Comparison of ENCODE assay signal across 15 cellular contexts in genomic region chr3:197519801-197520211, GRCh38. TPM values are rescaled to one million over a fixed set of nuclear protein-coding genes. Genes with fewer than 3 reads are reported as not detected.
DNase-seq lines count a peak whose midpoint lies in the region; ATAC-seq and TF ChIP-seq lines count a peak whose summit lies in the region.
"Had no signal": no experiment of that assay in that cellular context is flagged by ENCODE, and none has a peak within 500 bp of the region (broad histone marks: within the 10 kb centered on the region; RNA-seq: fewer than 3 reads in every experiment).

No MANE protein-coding gene starts in this region.

- H2AFZ ChIP-seq in SK-N-SH (ENCODE audit: low read depth): no peak overlapping the region
- H2AFZ ChIP-seq in hepatocyte: no peak overlapping the region

- H3K4me1 Mint-ChIP-seq in naive thymus-derived CD4-positive, alpha-beta T cell: peaks cover 9 to 29% (median 13%) of the 10 kb centered on the region in 7 donors

- H3K4me3 ChIP-seq in SK-N-SH (ENCODE audit: low read depth in 2 of 2, low read length in 1 of 2) (no peak overlapping the region), hepatocyte (no peak overlapping the region), aorta (ENCODE audit: low read length in 2 of 2) (no peak overlapping the region)
- H3K4me3 ChIP-seq in naive thymus-derived CD4-positive, alpha-beta T cell (ENCODE audit: low read length): no peak overlapping the region
- H3K4me3 ChIP-seq: left lung, spleen, thoracic aorta had no signal

- peaks cover 4% of the 10 kb centered on the region for H3F3A ChIP-seq in SK-N-SH (replicated peaks; ENCODE audit: insufficient read depth)

- CTCF ChIA-PET in SK-N-SH (lab: Yijun Ruan, JAX): interaction anchor here (0.6 to 1.3 kb wide), 2 partner anchors 10 to 21 kb away, joined by 4 to 12 read pairs; no protein-coding TSS in a partner anchor
- CTCF ChIA-PET in naive thymus-derived CD4-positive, alpha-beta T cell (lab: Charles Lee): no interaction called here

- H3K36me3 ChIP-seq in SK-N-SH (replicated peaks in 1 of 2; ENCODE audit: control insufficient read depth in 1 of 2, insufficient read depth in 2 of 2, low read length in 1 of 2) (no peaks in the 10 kb centered on the region), hepatocyte (replicated peaks; ENCODE audit: insufficient read depth, low read depth) (no peaks in the 10 kb centered on the region), aorta (ENCODE audit: control insufficient read depth in 1 of 2, insufficient read depth in 2 of 2, low read length in 1 of 2) (no peaks in the 10 kb centered on the region)
- peaks cover 0 to 43% (median 7%) of the 10 kb centered on the region in 3 experiments for H3K36me3 ChIP-seq in naive thymus-derived CD4-positive, alpha-beta T cell (ENCODE audit: control insufficient read depth in 2 of 3, insufficient read depth in 3 of 3, low read length in 3 of 3)
- H3K36me3 ChIP-seq: thoracic aorta had no signal

- TF ChIP-seq CTCF in SK-N-SH (IDR thresholded peaks at IDR 0.05) (no peak), hepatocyte (IDR thresholded peaks at IDR 0.05; ENCODE audit: poor library complexity) (no peak)

- H3K79me2 ChIP-seq in SK-N-SH (ENCODE audit: insufficient read depth): no peaks in the 10 kb centered on the region
- no peaks in the 10 kb centered on the region for H3K79me2 ChIP-seq in hepatocyte

- H4K20me1 ChIP-seq in SK-N-SH (ENCODE audit: insufficient read depth): no peaks in the 10 kb centered on the region
- no peaks in the 10 kb centered on the region for H4K20me1 ChIP-seq in hepatocyte (ENCODE audit: insufficient read depth, poor library complexity, severe bottlenecking)

- peak; percentile 9 for ATAC-seq in Right ventricle myocardium inferior
- ATAC-seq in left cardiac atrium: no peak
- ATAC-seq in aorta (ENCODE audit: low FRiP score): no peak
- no peak for ATAC-seq in naive thymus-derived CD4-positive, alpha-beta T cell
- no peak for ATAC-seq in esophagus mucosa

- peaks cover 0 to 6% (median 4%) of the 10 kb centered on the region in 11 donors for H3K9me3 Mint-ChIP-seq in naive thymus-derived CD4-positive, alpha-beta T cell
- H3K9me3 Mint-ChIP-seq: activated naive CD4-positive, alpha-beta T cell treated with anti-CD3 and anti-CD28 coated beads, Interleukin-2, amount 50 U/mL, for 72 hours had no signal

- no peak overlapping the region for H3K4me2 ChIP-seq in SK-N-SH
- no peak overlapping the region for H3K4me2 ChIP-seq in hepatocyte

- H3K9me2 ChIP-seq in SK-N-SH (no peaks in the 10 kb centered on the region), hepatocyte (replicated peaks; ENCODE audit: insufficient read depth) (no peaks in the 10 kb centered on the region)

- WGBS in SK-N-SH (ENCODE audit: low lambda C conversion rate): 92% methylated on average over 6 of the region's 18 CpGs
- 94% methylated on average over 18 of the region's 18 CpGs for WGBS in hepatocyte (ENCODE audit: low lambda C conversion rate, missing lambda C conversion rate)
- 89 to 93% methylated on average over 18 of the region's 18 CpGs for WGBS in aorta, 2 donors

- POLR2A ChIA-PET in SK-N-SH (lab: Yijun Ruan, JAX): no interaction called here
- POLR2A ChIA-PET in naive thymus-derived CD4-positive, alpha-beta T cell (lab: Charles Lee): no interaction called here

- no peaks in the 10 kb centered on the region for H3K27me3 Mint-ChIP-seq in naive thymus-derived CD4-positive, alpha-beta T cell

- no peak for TF ChIP-seq EP300 in SK-N-SH (IDR thresholded peaks at IDR 0.05; ENCODE audit: borderline replicate concordance in 1 of 2, low read depth in 1 of 2, low read length in 1 of 2)

- intact Hi-C loops in Right ventricle myocardium inferior (cut with DNase I) (no loop called here), left cardiac atrium (cut with DNase I) (loop anchor here (10.0 kb wide), 2 partner anchors 265 to 295 kb away; no protein-coding TSS in a partner anchor), aorta (cut with DNase I) (no loop called here)
- intact Hi-C loops in naive thymus-derived CD4-positive, alpha-beta T cell (cut with micrococcal nuclease): no loop called here

- peaks cover 19 to 35% (median 27%) of the 10 kb centered on the region in 5 donors for H3K36me3 Mint-ChIP-seq in naive thymus-derived CD4-positive, alpha-beta T cell

- H3K4me1 ChIP-seq in SK-N-SH (ENCODE audit: control insufficient read depth in 1 of 2, insufficient read depth in 2 of 2, low read depth in 1 of 2, low read length in 1 of 2) (peaks cover 13 to 42% of the 10 kb centered on the region in 2 experiments; a peak in 3 of 4 replicates), hepatocyte (ENCODE audit: insufficient read depth) (peaks cover 36% of the 10 kb centered on the region), aorta (ENCODE audit: control insufficient read depth in 1 of 2, insufficient read depth in 2 of 2, low read length in 2 of 2) (no peaks in the 10 kb centered on the region)
- H3K4me1 ChIP-seq in naive thymus-derived CD4-positive, alpha-beta T cell (ENCODE audit: control insufficient read depth in 2 of 2, insufficient read depth in 2 of 2, low read length in 2 of 2): peaks cover 0 to 5% of the 10 kb centered on the region in 2 donors

- H3K27me3 ChIP-seq in SK-N-SH (ENCODE audit: insufficient read depth) (no peaks in the 10 kb centered on the region), hepatocyte (no peaks in the 10 kb centered on the region), aorta (ENCODE audit: control insufficient read depth in 1 of 2, insufficient read depth in 2 of 2, low read length in 1 of 2) (no peaks in the 10 kb centered on the region)
- H3K27me3 ChIP-seq in naive thymus-derived CD4-positive, alpha-beta T cell (ENCODE audit: control insufficient read depth in 2 of 2, insufficient read depth in 2 of 2, low read length in 2 of 2): no peaks in the 10 kb centered on the region
- H3K27me3 ChIP-seq: left lung, neutrophil, spleen had no signal

- H3K27ac Mint-ChIP-seq in naive thymus-derived CD4-positive, alpha-beta T cell: peak overlapping the region in 4 of 9 donors; percentile 22 to 77 (median 56)

- DNase-seq in Right ventricle myocardium inferior (ENCODE audit: missing footprints): no peak
- no peak for DNase-seq in left cardiac atrium
- peak; percentile 75 for DNase-seq in SK-N-SH
- no peak for DNase-seq in hepatocyte (ENCODE audit: low spot score)
- peak; percentile 40 to 75 for DNase-seq in aorta
- DNase-seq in naive thymus-derived CD4-positive, alpha-beta T cell: no peak
- no peak for DNase-seq in stimulated activated CD4-positive, alpha-beta T cell treated with anti-CD3 and anti-CD28 coated beads, Interleukin-1b, Interleukin-23, amount 100 ng/mL, for 48 hours
- DNase-seq: hypothalamus, NCI-H1436 treated with DMSO at 0.1 percent for 48 hours, spleen had no signal

- H3K9ac ChIP-seq in SK-N-SH: no peak overlapping the region

- H3K9me3 ChIP-seq in SK-N-SH (no peaks in the 10 kb centered on the region), hepatocyte (ENCODE audit: low read depth) (no peaks in the 10 kb centered on the region), aorta (ENCODE audit: control insufficient read depth, low read length) (no peaks in the 10 kb centered on the region)
- H3K9me3 ChIP-seq in naive thymus-derived CD4-positive, alpha-beta T cell (ENCODE audit: control insufficient read depth in 2 of 3, low read length in 3 of 3): no peaks in the 10 kb centered on the region
- H3K9me3 ChIP-seq: left lung, neutrophil, spleen, thoracic aorta had no signal

- H3K4me3 Mint-ChIP-seq in naive thymus-derived CD4-positive, alpha-beta T cell: no peak overlapping the region

- H3K27ac ChIP-seq in SK-N-SH (ENCODE audit: low read depth in 2 of 2, low read length in 1 of 2): peak overlapping the region in 1 of 2 experiments; percentile 94; a peak in 2 of 4 replicates
- peak overlapping the region; percentile 83 for H3K27ac ChIP-seq in hepatocyte
- no peak overlapping the region for H3K27ac ChIP-seq in aorta (ENCODE audit: low read depth in 1 of 2, low read length in 2 of 2)
- no peak overlapping the region for H3K27ac ChIP-seq in naive thymus-derived CD4-positive, alpha-beta T cell (ENCODE audit: low read depth, low read length)
- H3K27ac ChIP-seq: thoracic aorta had no signal

- TF ChIP-seq RAD21 in SK-N-SH (IDR thresholded peaks at IDR 0.05; ENCODE audit: low read length): no peak

TF ChIP-seq in SK-N-SH, 30 proteins besides CTCF, POLR2A, EP300 and RAD21:
- peak; percentile 50; the same call in 1 of the 2 replicates for TF ChIP-seq GATA2 (CRISPR knock-in tag; IDR thresholded peaks at IDR 0.05)
- no peak for TF ChIP-seq POLR2AphosphoS5 (IDR thresholded peaks at IDR 0.05; ENCODE audit: low read depth, low read length)

RNA-seq across cellular contexts. Expression of gene BDH1, which starts 36.0 kb away (rescaled TPM):
- 43.1 TPM for total RNA-seq in Right ventricle myocardium inferior
- total RNA-seq in left cardiac atrium: 10 to 100 TPM; 29.9 to 31.4 TPM
- polyA plus RNA-seq in SK-N-SH (2012; rRNA removed): 19.7 and 19.8 TPM in 2 replicates
- polyA plus RNA-seq in SK-N-SH (2012; cell fraction: cytosol; rRNA removed): 11.1 and 16.2 TPM in 2 replicates
- polyA plus RNA-seq in SK-N-SH (2012; cell fraction: nucleus; rRNA removed): 52.5 and 53.5 TPM in 2 replicates
- total RNA-seq in hepatocyte: 62.9 and 64.2 TPM in 2 replicates
- polyA plus RNA-seq in hepatocyte: 40.3 and 61.8 TPM in 2 replicates
- 1 to 10 TPM; 3.5 to 5.6 TPM for total RNA-seq in aorta
- 10 to 100 TPM in 1 of 2 donors, 1 to 10 TPM in 1; 7.6 to 17.8 TPM for polyA plus RNA-seq in aorta
- 100 to 1,000 TPM in 1 of 5 experiments, 10 to 100 TPM in 4; 31.3 to 105 (median 73.9) TPM for total RNA-seq in naive thymus-derived CD4-positive, alpha-beta T cell
- polyA plus RNA-seq in naive thymus-derived CD4-positive, alpha-beta T cell: 10 to 100 TPM; 32.6 to 39.5 TPM
- 67.9 TPM for total RNA-seq in esophagus mucosa

Comparison
In these comparisons a context has a peak if more than half of its experiments do, and no peak if none do; other contexts are left out.
1. intact Hi-C loops: an anchor here in left cardiac atrium (10.0 kb wide); none called in Right ventricle myocardium inferior, aorta and naive thymus-derived CD4-positive, alpha-beta T cell.
2. DNase-seq: peak in SK-N-SH (single experiment) and aorta (2 of 2); none in Right ventricle myocardium inferior (single experiment), left cardiac atrium (single experiment), hepatocyte (single experiment), naive thymus-derived CD4-positive, alpha-beta T cell (0 of 9) and stimulated activated CD4-positive, alpha-beta T cell treated with anti-CD3 and anti-CD28 coated beads, Interleukin-1b, Interleukin-23, amount 100 ng/mL, for 48 hours (single experiment).